Comparison of ENCODE assay signal across 8 cellular contexts in the genomic region with DNA sequence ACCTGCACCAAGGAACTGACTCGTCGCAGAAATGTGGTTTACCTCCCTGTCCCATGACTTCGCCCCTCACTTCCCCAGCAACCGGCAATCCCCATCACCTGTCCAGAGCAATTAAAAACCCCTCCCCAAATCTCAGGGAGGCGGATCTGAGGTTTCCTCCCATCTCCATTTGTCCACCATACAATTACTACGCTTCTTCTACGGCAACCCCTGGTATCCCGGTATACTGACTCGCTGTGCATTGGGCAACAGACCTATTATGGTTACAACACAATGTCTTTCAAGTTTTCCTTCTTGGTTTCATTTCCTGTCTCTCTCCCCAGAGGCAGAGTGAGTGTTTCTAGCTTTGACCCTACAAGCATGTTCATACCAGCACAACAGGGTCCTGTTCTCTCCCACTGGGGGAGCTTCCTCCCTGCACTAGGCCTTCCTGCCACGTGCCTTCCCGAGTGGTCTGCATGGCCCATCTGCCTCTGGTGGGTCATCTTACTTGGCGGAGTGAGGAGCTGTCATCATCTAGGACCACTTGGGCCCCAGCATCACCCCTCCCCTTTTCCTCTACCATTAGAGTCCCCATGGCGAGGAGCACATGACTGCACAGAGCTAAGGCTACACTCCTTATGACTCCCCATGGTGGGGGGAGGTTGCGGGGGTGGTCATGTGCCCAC. TPM values are rescaled to one million over a fixed set of nuclear protein-coding genes. Genes with fewer than 3 reads are reported as not detected.
DNase-seq lines count a peak whose midpoint lies in the region; ATAC-seq and TF ChIP-seq lines count a peak whose summit lies in the region.

No MANE protein-coding gene starts in this region.

- H3K36me3 ChIP-seq in esophagus squamous epithelium, result peaks cover 24 to 77% (median 34%) of the 10 kb centered on the region in 3 donors

- H3K4me3 ChIP-seq in esophagus squamous epithelium, result no peak overlapping the region

- no peaks in the 10 kb centered on the region for H3K9me3 ChIP-seq in esophagus squamous epithelium

- intact Hi-C loops in esophagus squamous epithelium (cut with DNase I), result no loop called here

- DNase-seq in EH (ENCODE audit: low read depth) (peak; percentile 74), SIG-M5 (lab: John Stamatoyannopoulos, UW) (peak; percentile 70), foreskin melanocyte (peak; percentile 93), esophagus squamous epithelium (lab: John Stamatoyannopoulos, UW) (no peak), SHP77 (lab: John Stamatoyannopoulos, UW) (no peak)
- no peak for DNase-seq in activated CD4-positive, alpha-beta T cell treated with anti-CD3 and anti-CD28 coated beads for 1 hour

- no peak for TF ChIP-seq CTCF in esophagus squamous epithelium (IDR thresholded peaks at IDR 0.05)

- no peaks in the 10 kb centered on the region for H3K27me3 ChIP-seq in esophagus squamous epithelium

- WGBS in esophagus squamous epithelium, 2 donors, result 69 to 71% methylated on average over 11 to 13 of the region's 14 CpGs

- H3K27ac ChIP-seq in esophagus squamous epithelium, result peak overlapping the region in 1 of 4 donors; percentile 32

- peaks cover 0 to 25% (median 3%) of the 10 kb centered on the region in 3 donors for H3K4me1 ChIP-seq in esophagus squamous epithelium

- peak; percentile 66 for ATAC-seq in HG02610 (IDR thresholded peaks at IDR 0.05; ENCODE audit: unreplicated experiment)
- ATAC-seq in GM18909 (IDR thresholded peaks at IDR 0.05; ENCODE audit: poor library complexity, unreplicated experiment), result no peak

- TF ChIP-seq POLR2A in esophagus squamous epithelium (IDR thresholded peaks at IDR 0.05), result no peak

RNA-seq across cellular contexts. Expression of gene NAP1L4, which starts 30.3 kb away (rescaled TPM):
- 100 to 1,000 TPM; 108 to 140 (median 121) TPM for total RNA-seq in esophagus squamous epithelium

RNA-seq across cellular contexts. Expression of gene CARS1, which starts 34.8 kb away (rescaled TPM):
- total RNA-seq in esophagus squamous epithelium, result 10 to 100 TPM; 22.7 to 35.7 (median 28.4) TPM

Comparison
In these comparisons a context has a peak if more than half of its experiments do, and no peak if none do; other contexts are left out.
1. DNase-seq: peak in EH (single experiment), SIG-M5 (single experiment) and foreskin melanocyte (single experiment); none in esophagus squamous epithelium (single experiment), SHP77 (0 of 2) and activated CD4-positive, alpha-beta T cell treated with anti-CD3 and anti-CD28 coated beads for 1 hour (single experiment).